In genomic region chr12:91109148-91109564, GRCh38 we compare ENCODE assay signal across 8 cellular contexts. TPM values are rescaled to one million over a fixed set of nuclear protein-coding genes. Genes with fewer than 3 reads are reported as not detected.
A peak's percentile ranks its signal among the peaks of the same experiment; 100 is the strongest.
DNase-seq lines count a peak whose midpoint lies in the region; ATAC-seq and TF ChIP-seq lines count a peak whose summit lies in the region.

No MANE protein-coding gene starts in this region.

- H2BK5ac ChIP-seq in IMR-90 (ENCODE audit: low read depth, low read length, poor library complexity, severe bottlenecking): peak overlapping the region; percentile 58

- peak overlapping the region; percentile 39; the same call in 1 of the 2 replicates for H3K4me3 ChIP-seq in IMR-90 (ENCODE audit: insufficient read depth, low read depth, low read length)
- no peak overlapping the region for H3K4me3 ChIP-seq in SJCRH30
- H3K4me3 ChIP-seq in lower leg skin (ENCODE audit: low read depth, poor library complexity, severe bottlenecking): no peak overlapping the region

- H3K79me1 ChIP-seq in IMR-90 (ENCODE audit: low read depth in 1 of 2, low read length in 2 of 2): peaks cover 0 to 17% of the 10 kb centered on the region in 2 experiments; a peak in 3 of 4 replicates

- H3K9me3 ChIP-seq in IMR-90 (ENCODE audit: control insufficient read depth, insufficient read depth, low read length) (no peaks in the 10 kb centered on the region), SJCRH30 (replicated peaks) (no peaks in the 10 kb centered on the region)

- no peak overlapping the region for H3K9ac ChIP-seq in IMR-90 (ENCODE audit: low read depth, low read length)

- H3K27me3 ChIP-seq in IMR-90 (ENCODE audit: control insufficient read depth, insufficient read depth, low read length) (no peaks in the 10 kb centered on the region), SJCRH30 (no peaks in the 10 kb centered on the region)

- no CpG with 5 or more reads among the region's 7 CpGs for WGBS in IMR-90 (ENCODE audit: extremely low coverage in 2 of 2, insufficient read length in 1 of 2), 2 experiments
- 34% methylated on average over 7 of the region's 7 CpGs for WGBS in lower leg skin, 2 donors

- peak overlapping the region; percentile 72; the same call in 1 of the 2 replicates for H2BK20ac ChIP-seq in IMR-90 (ENCODE audit: low read depth, low read length)

- peaks cover 18% of the 10 kb centered on the region for H3K36me3 Mint-ChIP-seq in chondrocyte (ENCODE audit: low read depth)

- CTCF ChIA-PET in IMR-90 (lab: Yijun Ruan, JAX): interaction anchor here (0.9 to 2.3 kb wide), 8 partner anchors 10 to 226 kb away, joined by 3 to 7 read pairs (median 3); no protein-coding TSS in a partner anchor

- peak overlapping the region; percentile 91 for H3K27ac Mint-ChIP-seq in chondrocyte (ENCODE audit: unreplicated experiment)

- peak; percentile 35 for TF ChIP-seq RAD21 in IMR-90 (IDR thresholded peaks at IDR 0.05; ENCODE audit: low read length)

- TF ChIP-seq CTCF in IMR-90 (conservative IDR thresholded peaks at IDR 0.05; ENCODE audit: low read depth, low read length) (peak; percentile 57), chondrocyte (IDR thresholded peaks at IDR 0.05) (peak; percentile 98), lower leg skin (IDR thresholded peaks at IDR 0.05) (no peak)

- H3K4me3 Mint-ChIP-seq in chondrocyte (ENCODE audit: unreplicated experiment): peak overlapping the region; percentile 63

- peaks cover 7% of the 10 kb centered on the region for H3K36me3 ChIP-seq in IMR-90 (ENCODE audit: control insufficient read depth, insufficient read depth, low read length)
- no peaks in the 10 kb centered on the region for H3K36me3 ChIP-seq in SJCRH30

- peak overlapping the region; percentile 41 for H2BK120ac ChIP-seq in IMR-90 (ENCODE audit: low read depth, low read length)

- no peak overlapping the region for H2BK15ac ChIP-seq in IMR-90 (ENCODE audit: low read depth, low read length)

- H4K20me1 ChIP-seq in IMR-90 (ENCODE audit: insufficient read depth, low read length): no peaks in the 10 kb centered on the region

- H4K8ac ChIP-seq in IMR-90 (ENCODE audit: low read depth in 2 of 2, low read length in 2 of 2): peak overlapping the region in 1 of 2 experiments; percentile 59; a peak in 1 of 4 replicates

- DNase-seq in GM03348 (ENCODE audit: low spot score) (peak; percentile 48), IMR-90 (peak; percentile 80), SJCRH30 (peak; percentile 17 to 49), chondrocyte (ENCODE audit: low spot score) (no peak), lower leg skin (ENCODE audit: low spot score in 2 of 2) (peak; percentile 48 to 90)
- peak; percentile 3 to 4 for DNase-seq in stimulated activated CD8-positive, alpha-beta memory T cell treated with anti-CD3 and anti-CD28 coated beads, Interleukin-7, amount 100 ng/mL, for 48 hours (ENCODE audit: extremely low read depth in 1 of 2, low read depth in 1 of 2)

- no peak overlapping the region; the same call in 1 of the 2 replicates for H3K14ac ChIP-seq in IMR-90 (replicated peaks; ENCODE audit: low read depth, low read length)

- in situ Hi-C loops in IMR-90 (cut with MboI; ENCODE audit: low sequenced_read_pairs): no loop called here

- peak overlapping the region; percentile 80 for H3K4me2 ChIP-seq in IMR-90 (ENCODE audit: low read depth, low read length)

- no peaks in the 10 kb centered on the region for H3K27me3 Mint-ChIP-seq in chondrocyte (ENCODE audit: low read depth)

- dilution Hi-C loops in IMR-90 (cut with HindIII; ENCODE audit: low sequenced_read_pairs, unreplicated experiment): no loop called here

- peaks cover 2% of the 10 kb centered on the region; the same call in 1 of the 2 replicates for H3K4me1 ChIP-seq in IMR-90 (ENCODE audit: control insufficient read depth, insufficient read depth, low read length)
- no peaks in the 10 kb centered on the region for H3K4me1 ChIP-seq in SJCRH30

- H3K18ac ChIP-seq in IMR-90 (ENCODE audit: low read depth, low read length): peak overlapping the region; percentile 85

- intact Hi-C loops in IMR-90 (cut with micrococcal nuclease) (loop anchor here (1.0 to 5.0 kb wide), 2 partner anchors 112 to 131 kb away; no protein-coding TSS in a partner anchor), lower leg skin (cut with DNase I; ENCODE audit: low total_unique reads) (no loop called here)

- H3K4me1 Mint-ChIP-seq in chondrocyte (ENCODE audit: low read depth): peaks cover 64% of the 10 kb centered on the region

- peaks cover 4% of the 10 kb centered on the region for H3K9me3 Mint-ChIP-seq in chondrocyte (ENCODE audit: low read depth)

- no peak overlapping the region for H3K27ac ChIP-seq in IMR-90 (ENCODE audit: insufficient read depth, low read length)
- H3K27ac ChIP-seq in SJCRH30: no peak overlapping the region

- ATAC-seq in GM21515 (IDR thresholded peaks at IDR 0.05; ENCODE audit: unreplicated experiment): peak; percentile 82
- peak; percentile 78 for ATAC-seq in IMR-90 (ENCODE audit: low read depth)
- no peak for ATAC-seq in HG03097 (IDR thresholded peaks at IDR 0.05; ENCODE audit: low FRiP score, unreplicated experiment)

- no TSS peak for BruUV-seq in IMR-90 (replicated peaks; lab: Mats Ljungman, UMichigan)

- H2AK5ac ChIP-seq in IMR-90 (ENCODE audit: low read depth, low read length): no peak overlapping the region

- peak overlapping the region; percentile 64 for H4K5ac ChIP-seq in IMR-90 (ENCODE audit: low read depth, low read length)

- no peaks in the 10 kb centered on the region; the same call in 1 of the 2 replicates for H3K9me1 ChIP-seq in IMR-90 (ENCODE audit: insufficient read depth, low read length)

- no peak overlapping the region for H2AK9ac ChIP-seq in IMR-90 (replicated peaks; ENCODE audit: low read depth, low read length, poor library complexity)

- H2AFZ ChIP-seq in IMR-90 (replicated peaks; ENCODE audit: low read length, poor library complexity): no peak overlapping the region

- POLR2A ChIA-PET in IMR-90 (lab: Charles Lee; ENCODE audit: unreplicated experiment): interaction anchor here (0.5 to 0.7 kb wide), 2 partner anchors 60 to 131 kb away, joined by 3 to 5 read pairs; no protein-coding TSS in a partner anchor

- peak overlapping the region; percentile 8; the same call in 1 of the 2 replicates for H3K23ac ChIP-seq in IMR-90 (ENCODE audit: low read depth, low read length)

- H3K56ac ChIP-seq in IMR-90 (ENCODE audit: extremely low read depth, insufficient read depth, low read length): no peak overlapping the region

- no peak overlapping the region for H4K91ac ChIP-seq in IMR-90 (ENCODE audit: insufficient read depth, low read depth, low read length)

- peak overlapping the region; percentile 45; the same call in 1 of the 2 replicates for H3K4ac ChIP-seq in IMR-90 (ENCODE audit: low read depth, low read length)

- TF ChIP-seq POLR2A in IMR-90 (IDR thresholded peaks at IDR 0.05; ENCODE audit: low read depth, low read length): no peak
- TF ChIP-seq POLR2A in lower leg skin (IDR thresholded peaks at IDR 0.05): no peak

TF ChIP-seq in IMR-90, 13 proteins besides CTCF, POLR2A, EP300 and RAD21:
- no peak for TF ChIP-seq MAZ (IDR thresholded peaks at IDR 0.05; ENCODE audit: borderline replicate concordance, low read depth, low read length)
- TF ChIP-seq SMC3 (IDR thresholded peaks at IDR 0.05; ENCODE audit: low read depth, low read length): peak; percentile 39

RNA-seq across cellular contexts. Expression of gene LUM, which starts 2.1 kb away (rescaled TPM):
- 46.1 and 50.0 TPM in 2 replicates for total RNA-seq in IMR-90 (2012; rRNA removed)
- polyA plus RNA-seq in IMR-90 (2012; rRNA removed): 49.1 and 70.5 TPM in 2 replicates
- 12.4 and 21.1 TPM in 2 replicates for polyA plus RNA-seq in IMR-90 (2012; cell fraction: cytosol; rRNA removed)
- 3.0 and 48.6 TPM in 2 replicates for polyA plus RNA-seq in IMR-90 (2012; cell fraction: nucleus; rRNA removed; ENCODE audit: low replicate concordance)
- total RNA-seq in SJCRH30 (2014; rRNA removed; shearing (Covaris generic)): 1.5 and 1.7 TPM in 2 replicates
- 462 to 834 TPM (median 481 TPM) in 3 replicates for total RNA-seq in chondrocyte
- total RNA-seq in lower leg skin: 10 to 100 TPM; 11.2 to 56.4 (median 24.5) TPM

RNA-seq across cellular contexts. Expression of gene KERA, which starts 51.3 kb away (rescaled TPM):
- total RNA-seq in IMR-90 (2012; rRNA removed) (not detected in 2 replicates), chondrocyte (not detected in 3 replicates), lower leg skin (not detected)
- polyA plus RNA-seq in IMR-90 (2012; rRNA removed): not detected in 2 replicates
- polyA plus RNA-seq in IMR-90 (2012; cell fraction: cytosol; rRNA removed): not detected in 2 replicates
- polyA plus RNA-seq in IMR-90 (2012; cell fraction: nucleus; rRNA removed; ENCODE audit: low replicate concordance): not detected in 2 replicates
- not detected in 2 replicates for total RNA-seq in SJCRH30 (2014; rRNA removed; shearing (Covaris generic))

Comparison
In these comparisons a context has a peak if more than half of its experiments do, and no peak if none do; other contexts are left out.
1. CTCF ChIP-seq: peak in IMR-90 (single experiment) and chondrocyte (single experiment); none in lower leg skin (0 of 3).